In the genomic region with DNA sequence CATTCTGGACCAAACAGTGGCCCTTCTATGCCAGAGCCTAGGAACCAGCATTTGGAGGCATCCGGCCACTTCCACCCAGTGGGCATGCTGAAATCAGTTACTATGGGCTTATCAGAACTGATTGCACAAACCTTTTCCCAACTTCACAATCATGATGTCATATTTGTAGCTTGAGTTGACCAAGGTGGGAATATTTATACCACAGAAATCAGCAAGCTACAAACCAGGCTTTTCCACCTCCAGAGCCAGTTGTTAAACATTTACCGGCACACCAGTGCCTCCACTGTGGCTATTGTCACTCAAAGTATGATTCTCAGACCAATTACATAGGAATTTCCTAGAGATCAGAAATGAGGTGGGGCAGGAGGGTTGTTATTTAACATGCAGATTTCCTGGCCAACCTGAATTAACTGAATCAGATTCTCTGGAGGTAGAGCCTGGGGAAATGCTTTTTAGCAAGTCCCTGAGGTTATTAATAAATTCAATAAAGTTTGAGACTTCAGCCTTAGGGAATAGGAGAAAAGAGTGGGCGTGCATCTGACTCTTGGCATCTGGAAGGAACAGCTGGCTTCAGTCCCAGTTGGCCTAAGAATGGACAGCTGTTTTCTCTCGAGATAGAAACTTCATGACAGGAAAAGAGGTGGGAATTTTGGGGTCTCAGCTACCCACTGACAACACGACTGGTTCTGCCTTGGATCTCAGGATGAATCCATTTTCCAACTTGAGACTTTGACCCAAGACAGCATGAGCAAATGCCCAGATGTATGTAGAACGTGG, we compare ENCODE assay signal across 1 cellular context.
TF ChIP-seq lines count a peak whose summit lies in the region.

No MANE protein-coding gene starts in this region.

TF ChIP-seq in WTC11, 78 proteins besides CTCF, POLR2A, EP300 and RAD21 (continued from another document):
- no peak for TF ChIP-seq TCF7 (CRISPR knock-in tag; IDR thresholded peaks at IDR 0.05; ENCODE audit: low read depth)
- no peak for TF ChIP-seq SMAD3 (CRISPR knock-in tag; IDR thresholded peaks at IDR 0.05; ENCODE audit: borderline replicate concordance)
- no peak for TF ChIP-seq FOXJ3 (CRISPR knock-in tag; IDR thresholded peaks at IDR 0.05; ENCODE audit: borderline replicate concordance)
- no peak for TF ChIP-seq ELF4 (CRISPR knock-in tag; IDR thresholded peaks at IDR 0.05; ENCODE audit: low read depth)
- no peak for TF ChIP-seq NR1H2 (CRISPR knock-in tag; IDR thresholded peaks at IDR 0.05)
- no peak for TF ChIP-seq ESRRA (CRISPR knock-in tag; IDR thresholded peaks at IDR 0.05; ENCODE audit: borderline replicate concordance)
- no peak for TF ChIP-seq ZNF263 (CRISPR knock-in tag; IDR thresholded peaks at IDR 0.05; ENCODE audit: low read depth)
- TF ChIP-seq TP53 (CRISPR knock-in tag; IDR thresholded peaks at IDR 0.05), result no peak
- TF ChIP-seq CREM (CRISPR knock-in tag; IDR thresholded peaks at IDR 0.05), result no peak
- TF ChIP-seq PREB (CRISPR knock-in tag; IDR thresholded peaks at IDR 0.05; ENCODE audit: borderline replicate concordance), result no peak
- no peak for TF ChIP-seq ZNF396 (CRISPR knock-in tag; IDR thresholded peaks at IDR 0.05; ENCODE audit: borderline replicate concordance)
- TF ChIP-seq, protein P1, sequence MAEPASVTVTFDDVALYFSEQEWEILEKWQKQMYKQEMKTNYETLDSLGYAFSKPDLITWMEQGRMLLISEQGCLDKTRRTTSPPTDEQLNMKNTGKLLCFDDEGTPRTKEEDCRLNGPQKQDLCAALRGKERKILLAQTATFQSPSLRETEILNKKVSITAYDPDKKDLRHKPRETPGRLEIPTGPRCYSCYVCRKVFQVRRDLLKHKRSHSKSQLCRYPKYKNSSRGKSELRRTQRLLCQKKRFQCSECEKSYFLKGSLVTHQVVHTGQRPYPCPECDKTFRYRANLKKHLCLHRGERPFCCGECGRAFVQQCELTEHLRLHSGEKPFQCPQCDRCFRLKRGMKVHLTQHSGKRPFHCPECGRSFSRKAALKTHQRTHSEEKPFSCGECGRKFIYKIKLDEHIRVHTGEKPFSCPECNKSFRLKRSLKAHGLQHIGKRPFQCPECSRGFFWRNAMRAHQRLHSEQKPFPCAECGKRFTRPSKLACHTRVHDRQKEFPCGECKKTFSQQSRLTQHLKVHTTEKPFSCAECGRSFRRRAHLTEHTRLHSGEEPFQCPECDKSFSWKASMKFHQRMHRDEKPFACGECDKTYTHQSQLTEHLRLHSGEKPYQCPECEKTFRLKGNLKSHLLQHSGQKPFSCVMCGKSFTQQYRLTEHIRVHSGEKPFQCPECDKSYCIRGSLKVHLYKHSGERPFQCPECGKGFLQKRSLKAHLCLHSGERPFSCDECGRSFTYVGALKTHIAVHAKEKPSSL (CRISPR knock-in tag; conservative IDR thresholded peaks at IDR 0.05), result no peak
